In genomic region chr9:133532937-133533668, GRCh38 we compare ENCODE assay signal across 1 cellular context.
TF ChIP-seq lines count a peak whose summit lies in the region.

No MANE protein-coding gene starts in this region.

TF ChIP-seq in HCT116, 20 proteins besides CTCF, POLR2A, EP300 and RAD21:
- TF ChIP-seq TCF7L2 (IDR thresholded peaks at IDR 0.05; ENCODE audit: borderline replicate concordance, extremely low read depth, insufficient read depth, insufficient read length) (peak; percentile 54), SIN3A (IDR thresholded peaks at IDR 0.05; ENCODE audit: low read depth) (no peak), YY1 (IDR thresholded peaks at IDR 0.05; ENCODE audit: extremely low read depth, insufficient replicate concordance, low read depth, low read length) (peak; percentile 72), SRF (IDR thresholded peaks at IDR 0.05; ENCODE audit: low read depth) (no peak)
